1 cellular context compared by ENCODE assay signal in genomic region chr4:156799121-156799589, GRCh38.
TF ChIP-seq lines count a peak whose summit lies in the region.

No MANE protein-coding gene starts in this region.

TF ChIP-seq in IMR-90, 13 proteins besides CTCF, POLR2A, EP300 and RAD21:
- TF ChIP-seq CEBPB (IDR thresholded peaks at IDR 0.05; ENCODE audit: low read depth, low read length) (peak; percentile 88), SMC3 (IDR thresholded peaks at IDR 0.05; ENCODE audit: low read depth, low read length) (no peak)
TF ChIP-seq in IMR-90: peak in this region for 1.
